ENCODE assay signal across 8 cellular contexts in genomic region chr15:74901612-74902063, GRCh38. TPM values are rescaled to one million over a fixed set of nuclear protein-coding genes. Genes with fewer than 3 reads are reported as not detected.
DNase-seq lines count a peak whose midpoint lies in the region; ATAC-seq lines count a peak whose summit lies in the region.

No MANE protein-coding gene starts in this region.

- H3K27me3 ChIP-seq in CD8-positive, alpha-beta memory T cell (ENCODE audit: insufficient read depth, low read length, poor library complexity, severe bottlenecking) = no peaks in the 10 kb centered on the region
- no peaks in the 10 kb centered on the region for H3K27me3 ChIP-seq in SJSA1 (replicated peaks)

- peak; percentile 29 to 74 (median 59) for DNase-seq in CD8-positive, alpha-beta memory T cell
- peak; percentile 58 to 60 for DNase-seq in SJSA1 (ENCODE audit: low read depth in 1 of 2, low spot score in 2 of 2)
- peak; percentile 37 for DNase-seq in activated effector memory CD4-positive, alpha-beta T cell treated with Interleukin-2 at 50 U/mL for 16 hours
- DNase-seq in glomerular visceral epithelial cell (ENCODE audit: extremely low spot score) = peak; percentile 69
- DNase-seq in retina = peak; percentile 72

- peak overlapping the region; percentile 6 to 91 (median 82) for H3K27ac Mint-ChIP-seq in CD8-positive, alpha-beta memory T cell

- H3K4me1 Mint-ChIP-seq in CD8-positive, alpha-beta memory T cell = peaks cover 37 to 57% (median 45%) of the 10 kb centered on the region in 3 donors

- CTCF ChIA-PET in CD8-positive, alpha-beta memory T cell (lab: Charles Lee) = interaction anchor here (0.6 to 4.9 kb wide), 44 partner anchors 8 to 460 kb away, joined by 3 to 46 read pairs (median 5); partner anchors contain the start of genes COX5A, CPLX3, MPI and SCAMP2

- H3K4me1 ChIP-seq in CD8-positive, alpha-beta memory T cell (ENCODE audit: insufficient read depth, low read length) = peaks cover 35% of the 10 kb centered on the region
- peaks cover 7% of the 10 kb centered on the region; the same call in 1 of the 2 replicates for H3K4me1 ChIP-seq in SJSA1 (replicated peaks)

- ATAC-seq in HG03097 (IDR thresholded peaks at IDR 0.05; ENCODE audit: low FRiP score, unreplicated experiment) (peak; percentile 47), GM18520 (IDR thresholded peaks at IDR 0.05; ENCODE audit: unreplicated experiment) (no peak), GM18907 (IDR thresholded peaks at IDR 0.05; ENCODE audit: unreplicated experiment) (no peak)

- POLR2A ChIA-PET in CD8-positive, alpha-beta memory T cell (lab: Charles Lee) = interaction anchor here (0.6 to 1.3 kb wide), 5 partner anchors 8 to 57 kb away, joined by 3 to 10 read pairs (median 4); partner anchors contain the start of gene COX5A

- peaks cover 25% of the 10 kb centered on the region for H3K36me3 ChIP-seq in CD8-positive, alpha-beta memory T cell (ENCODE audit: insufficient read depth, low read length)
- peaks cover 67% of the 10 kb centered on the region for H3K36me3 ChIP-seq in SJSA1

- H3K27ac ChIP-seq in CD8-positive, alpha-beta memory T cell (ENCODE audit: low read depth, low read length) = no peak overlapping the region
- H3K27ac ChIP-seq in SJSA1 = no peak overlapping the region

- peak overlapping the region in 2 of 7 donors; percentile 48 to 76 for H3K4me3 Mint-ChIP-seq in CD8-positive, alpha-beta memory T cell

- H3K36me3 Mint-ChIP-seq in CD8-positive, alpha-beta memory T cell = peaks cover 0 to 78% (median 8%) of the 10 kb centered on the region in 3 donors

- H3K4me3 ChIP-seq in CD8-positive, alpha-beta memory T cell (ENCODE audit: low read length) = no peak overlapping the region
- H3K4me3 ChIP-seq in SJSA1 = no peak overlapping the region

- H3K27me3 Mint-ChIP-seq in CD8-positive, alpha-beta memory T cell = no peaks in the 10 kb centered on the region

- no peaks in the 10 kb centered on the region for H3K9me3 Mint-ChIP-seq in CD8-positive, alpha-beta memory T cell

- no peaks in the 10 kb centered on the region for H3K9me3 ChIP-seq in CD8-positive, alpha-beta memory T cell (ENCODE audit: low read length)
- H3K9me3 ChIP-seq in SJSA1 (replicated peaks) = no peaks in the 10 kb centered on the region

RNA-seq across cellular contexts. Expression of gene FAM219B, which starts 5.0 kb away (rescaled TPM):
- total RNA-seq in CD8-positive, alpha-beta memory T cell = 10 to 100 TPM; 45.0 to 47.7 TPM
- 32.3 TPM for polyA plus RNA-seq in CD8-positive, alpha-beta memory T cell
- 22.8 and 23.2 TPM in 2 replicates for total RNA-seq in SJSA1 (2014; rRNA removed; shearing (Covaris generic))

RNA-seq across cellular contexts. Expression of gene MPI, which starts 11.8 kb away (rescaled TPM):
- 10 to 100 TPM; 40.4 to 43.0 TPM for total RNA-seq in CD8-positive, alpha-beta memory T cell
- 61.1 TPM for polyA plus RNA-seq in CD8-positive, alpha-beta memory T cell
- total RNA-seq in SJSA1 (2014; rRNA removed; shearing (Covaris generic)) = 16.7 and 27.7 TPM in 2 replicates

RNA-seq across cellular contexts. Expression of gene SCAMP2, which starts 28.5 kb away (rescaled TPM):
- total RNA-seq in CD8-positive, alpha-beta memory T cell = 10 to 100 TPM; 82.8 to 84.2 TPM
- polyA plus RNA-seq in CD8-positive, alpha-beta memory T cell = 154 TPM
- total RNA-seq in SJSA1 (2014; rRNA removed; shearing (Covaris generic)) = 28.1 and 33.6 TPM in 2 replicates

RNA-seq across cellular contexts. Expression of gene COX5A, which starts 36.2 kb away (rescaled TPM):
- 100 to 1,000 TPM; 326 to 362 TPM for total RNA-seq in CD8-positive, alpha-beta memory T cell
- 351 TPM for polyA plus RNA-seq in CD8-positive, alpha-beta memory T cell
- 66.8 and 78.8 TPM in 2 replicates for total RNA-seq in SJSA1 (2014; rRNA removed; shearing (Covaris generic))

RNA-seq across cellular contexts. Expression of gene RPP25, which starts 54.9 kb away (rescaled TPM):
- 1 to 10 TPM; 6.1 to 7.4 TPM for total RNA-seq in CD8-positive, alpha-beta memory T cell
- 2.5 TPM for polyA plus RNA-seq in CD8-positive, alpha-beta memory T cell
- total RNA-seq in SJSA1 (2014; rRNA removed; shearing (Covaris generic)) = 1.4 and 1.9 TPM in 2 replicates
